In genomic region chr19:7872306-7873204, GRCh38 we compare ENCODE assay signal across 12 cellular contexts. TPM values are rescaled to one million over a fixed set of nuclear protein-coding genes. Genes with fewer than 3 reads are reported as not detected.
DNase-seq lines count a peak whose midpoint lies in the region; ATAC-seq, FAIRE-seq and TF ChIP-seq lines count a peak whose summit lies in the region.
"Had no signal": no experiment of that assay in that cellular context is flagged by ENCODE, and none has a peak within 500 bp of the region (broad histone marks: within the 10 kb centered on the region; RNA-seq: fewer than 3 reads in every experiment).

No MANE protein-coding gene starts in this region.

- no peaks in the 10 kb centered on the region for H3K9me1 ChIP-seq in keratinocyte (ENCODE audit: control insufficient read depth, extremely low read depth, insufficient read depth, low read length)

- no peaks in the 10 kb centered on the region for H3K9me3 ChIP-seq in keratinocyte (ENCODE audit: control insufficient read depth, low read depth, low read length)
- no peaks in the 10 kb centered on the region for H3K9me3 ChIP-seq in suprapubic skin
- H3K9me3 ChIP-seq in heart right ventricle, result no peaks in the 10 kb centered on the region
- H3K9me3 ChIP-seq: body of pancreas, left lung, vagina had no signal

- peak overlapping the region; percentile 32 for H3K4me2 ChIP-seq in keratinocyte (ENCODE audit: control insufficient read depth, extremely low read depth, insufficient read depth, low read depth, low read length)

- no peak for DNase-seq in activated naive CD4-positive, alpha-beta T cell treated with anti-CD3 and anti-CD28 coated beads, Interleukin-2, amount 10 ng/mL, durations not matched to agents 7 days and 5 days
- DNase-seq in activated naive CD4-positive, alpha-beta T cell treated with anti-CD3 and anti-CD28 coated beads for 36 hours, result no peak
- DNase-seq in keratinocyte (ENCODE audit: low read depth, low spot score), result no peak
- no peak for DNase-seq in suprapubic skin (ENCODE audit: low spot score in 2 of 2)
- no peak for DNase-seq in stimulated activated CD4-positive, alpha-beta T cell treated with anti-CD3 and anti-CD28 coated beads, Interleukin-2, amount 100 ng/mL, for 48 hours
- DNase-seq in brain microvascular endothelial cell, result no peak
- no peak for DNase-seq in heart right ventricle
- DNase-seq: NCI-H446 treated with DMSO at 0.1 percent for 48 hours had no signal

- H3K27me3 ChIP-seq in keratinocyte (ENCODE audit: control insufficient read depth, extremely low read depth, insufficient read depth, low read length), result peaks cover 38% of the 10 kb centered on the region
- H3K27me3 ChIP-seq in suprapubic skin, result peaks cover 38% of the 10 kb centered on the region
- H3K27me3 ChIP-seq in brain microvascular endothelial cell (replicated peaks), result peaks cover 19% of the 10 kb centered on the region
- peaks cover 6 to 68% (median 46%) of the 10 kb centered on the region in 7 donors for H3K27me3 ChIP-seq in heart right ventricle
- H3K27me3 ChIP-seq: body of pancreas, vagina had no signal

- no peak overlapping the region for H2AFZ ChIP-seq in keratinocyte (ENCODE audit: control insufficient read depth, low read length)

- WGBS in suprapubic skin, result 70% methylated on average over 15 of the region's 47 CpGs
- 48 to 51% methylated on average over 31 to 47 of the region's 47 CpGs for WGBS in heart right ventricle, 2 donors

- no peaks in the 10 kb centered on the region for H3K79me2 ChIP-seq in keratinocyte (ENCODE audit: control insufficient read depth, insufficient read depth, low read length)

- peaks cover 73% of the 10 kb centered on the region for H3K27me3 Mint-ChIP-seq in activated naive CD4-positive, alpha-beta T cell treated with anti-CD3 and anti-CD28 coated beads, Interleukin-2, amount 10 ng/mL, durations not matched to agents 7 days and 5 days
- peaks cover 27% of the 10 kb centered on the region for H3K27me3 Mint-ChIP-seq in activated naive CD4-positive, alpha-beta T cell treated with anti-CD3 and anti-CD28 coated beads for 36 hours (ENCODE audit: low read depth)
- H3K27me3 Mint-ChIP-seq in activated T-helper 17 cell treated with anti-CD3 and anti-CD28 coated beads, Interleukin-2, amount 50 U/mL, for 72 hours, result peaks cover 14% of the 10 kb centered on the region

- H3K27ac ChIP-seq in keratinocyte (ENCODE audit: control insufficient read depth, insufficient read depth, low read length), result no peak overlapping the region
- no peak overlapping the region for H3K27ac ChIP-seq in suprapubic skin
- no peak overlapping the region for H3K27ac ChIP-seq in brain microvascular endothelial cell
- H3K27ac ChIP-seq in heart right ventricle, result no peak overlapping the region
- H3K27ac ChIP-seq: vagina had no signal

- TF ChIP-seq CTCF in keratinocyte (optimal IDR thresholded peaks at IDR 0.05 in 1 of 3, IDR thresholded peaks at IDR 0.05 in 1 of 3, conservative IDR thresholded peaks at IDR 0.05 in 1 of 3; ENCODE audit: extremely low read depth in 1 of 3, insufficient read depth in 2 of 3, low read length in 3 of 3) (no peak), suprapubic skin (IDR thresholded peaks at IDR 0.05) (no peak), brain microvascular endothelial cell (IDR thresholded peaks at IDR 0.05; ENCODE audit: low read depth, low read length, missing control alignments) (no peak), heart right ventricle (IDR thresholded peaks at IDR 0.05) (no peak)

- no peak overlapping the region for H3K9ac ChIP-seq in keratinocyte (ENCODE audit: control insufficient read depth, extremely low read depth, insufficient read depth, low read length)

- peaks cover 50% of the 10 kb centered on the region for H3K4me1 Mint-ChIP-seq in activated naive CD4-positive, alpha-beta T cell treated with anti-CD3 and anti-CD28 coated beads, Interleukin-2, amount 10 ng/mL, durations not matched to agents 7 days and 5 days
- peaks cover 36% of the 10 kb centered on the region for H3K4me1 Mint-ChIP-seq in activated naive CD4-positive, alpha-beta T cell treated with anti-CD3 and anti-CD28 coated beads for 36 hours (ENCODE audit: low read depth)
- peaks cover 10% of the 10 kb centered on the region for H3K4me1 Mint-ChIP-seq in activated T-helper 17 cell treated with anti-CD3 and anti-CD28 coated beads, Interleukin-2, amount 50 U/mL, for 72 hours

- no peak overlapping the region for H3K27ac Mint-ChIP-seq in activated naive CD4-positive, alpha-beta T cell treated with anti-CD3 and anti-CD28 coated beads, Interleukin-2, amount 10 ng/mL, durations not matched to agents 7 days and 5 days
- no peak overlapping the region for H3K27ac Mint-ChIP-seq in activated naive CD4-positive, alpha-beta T cell treated with anti-CD3 and anti-CD28 coated beads for 36 hours
- no peak overlapping the region for H3K27ac Mint-ChIP-seq in activated T-helper 17 cell treated with anti-CD3 and anti-CD28 coated beads, Interleukin-2, amount 50 U/mL, for 72 hours

- H3K4me3 Mint-ChIP-seq in activated naive CD4-positive, alpha-beta T cell treated with anti-CD3 and anti-CD28 coated beads, Interleukin-2, amount 10 ng/mL, durations not matched to agents 7 days and 5 days, result peak overlapping the region; percentile 7
- no peak overlapping the region for H3K4me3 Mint-ChIP-seq in activated naive CD4-positive, alpha-beta T cell treated with anti-CD3 and anti-CD28 coated beads for 36 hours
- H3K4me3 Mint-ChIP-seq in activated T-helper 17 cell treated with anti-CD3 and anti-CD28 coated beads, Interleukin-2, amount 50 U/mL, for 72 hours, result peak overlapping the region; percentile 41

- CTCF ChIA-PET in activated naive CD4-positive, alpha-beta T cell treated with anti-CD3 and anti-CD28 coated beads, Interleukin-2, amount 10 ng/mL, durations not matched to agents 7 days and 5 days (lab: Charles Lee), result interaction anchor here (0.7 to 1.5 kb wide), 3 partner anchors 27 to 192 kb away, joined by 3 to 4 read pairs (median 3); partner anchors contain the start of gene TRAPPC5
- CTCF ChIA-PET in activated naive CD4-positive, alpha-beta T cell treated with anti-CD3 and anti-CD28 coated beads for 36 hours (lab: Charles Lee), result interaction anchor here (1.2 kb wide), 1 partner anchor 11 kb away, joined by 4 read pairs; no protein-coding TSS in a partner anchor

- no peaks in the 10 kb centered on the region for H3K9me3 Mint-ChIP-seq in activated naive CD4-positive, alpha-beta T cell treated with anti-CD3 and anti-CD28 coated beads, Interleukin-2, amount 10 ng/mL, durations not matched to agents 7 days and 5 days
- H3K9me3 Mint-ChIP-seq in activated naive CD4-positive, alpha-beta T cell treated with anti-CD3 and anti-CD28 coated beads for 36 hours, result no peaks in the 10 kb centered on the region
- no peaks in the 10 kb centered on the region for H3K9me3 Mint-ChIP-seq in activated T-helper 17 cell treated with anti-CD3 and anti-CD28 coated beads, Interleukin-2, amount 50 U/mL, for 72 hours

- peaks cover 2% of the 10 kb centered on the region for H4K20me1 ChIP-seq in keratinocyte (ENCODE audit: control insufficient read depth, extremely low read depth, insufficient read depth, low read length)

- no peak overlapping the region for H3K4me3 ChIP-seq in keratinocyte (ENCODE audit: control insufficient read depth in 2 of 3, extremely low read depth in 1 of 3, insufficient read depth in 2 of 3, low read depth in 1 of 3, low read length in 3 of 3)
- peak overlapping the region; percentile 28 for H3K4me3 ChIP-seq in suprapubic skin
- H3K4me3 ChIP-seq in brain microvascular endothelial cell (ENCODE audit: low read depth, low read length), result no peak overlapping the region
- H3K4me3 ChIP-seq in heart right ventricle, result peak overlapping the region in 3 of 10 donors; percentile 29 to 41 (median 41)
- H3K4me3 ChIP-seq: body of pancreas had no signal

- no peak for FAIRE-seq in keratinocyte (lab: Jason Lieb, UNC)

- no peak for TF ChIP-seq POLR2A in suprapubic skin (IDR thresholded peaks at IDR 0.05)

- dilution Hi-C loops in keratinocyte (cut with MboI; ENCODE audit: extremely low pct_ligation_motif_present, low sequenced_read_pairs), result no loop called here

- intact Hi-C loops in activated naive CD4-positive, alpha-beta T cell treated with anti-CD3 and anti-CD28 coated beads for 36 hours (cut with micrococcal nuclease), result loop anchor here (1.0 kb wide), 1 partner anchor 48 kb away; the partner anchor contains the start of gene SNAPC2
- intact Hi-C loops in heart right ventricle (cut with DNase I), result no loop called here

- H3K36me3 Mint-ChIP-seq in activated naive CD4-positive, alpha-beta T cell treated with anti-CD3 and anti-CD28 coated beads, Interleukin-2, amount 10 ng/mL, durations not matched to agents 7 days and 5 days, result peaks cover 2% of the 10 kb centered on the region
- no peaks in the 10 kb centered on the region for H3K36me3 Mint-ChIP-seq in activated naive CD4-positive, alpha-beta T cell treated with anti-CD3 and anti-CD28 coated beads for 36 hours (ENCODE audit: low read depth)
- no peaks in the 10 kb centered on the region for H3K36me3 Mint-ChIP-seq in activated T-helper 17 cell treated with anti-CD3 and anti-CD28 coated beads, Interleukin-2, amount 50 U/mL, for 72 hours (ENCODE audit: low read depth)

- H3K36me3 ChIP-seq in keratinocyte (ENCODE audit: control insufficient read depth in 2 of 2, extremely low read depth in 1 of 2, insufficient read depth in 2 of 2, low read length in 2 of 2), result no peaks in the 10 kb centered on the region
- H3K36me3 ChIP-seq in suprapubic skin, result no peaks in the 10 kb centered on the region
- no peaks in the 10 kb centered on the region for H3K36me3 ChIP-seq in brain microvascular endothelial cell (replicated peaks)
- no peaks in the 10 kb centered on the region for H3K36me3 ChIP-seq in heart right ventricle
- H3K36me3 ChIP-seq: left lung, vagina had no signal

- ATAC-seq in activated T-helper 17 cell treated with anti-CD3 and anti-CD28 coated beads, Interleukin-2, amount 50 U/mL, for 72 hours (replicated peaks), result no peak
- no peak for ATAC-seq in heart right ventricle

- in situ Hi-C loops in brain microvascular endothelial cell (cut with HindIII; ENCODE audit: low pct_ligation_motif_present, low sequenced_read_pairs), result no loop called here

- no peak for TF ChIP-seq EP300 in suprapubic skin (IDR thresholded peaks at IDR 0.05)

- H3K4me1 ChIP-seq in keratinocyte (ENCODE audit: control insufficient read depth, extremely low read depth, insufficient read depth, low read length) (peaks cover 17% of the 10 kb centered on the region), suprapubic skin (peaks cover 58% of the 10 kb centered on the region), heart right ventricle (peaks cover 8 to 57% (median 38%) of the 10 kb centered on the region in 9 donors)

RNA-seq across cellular contexts. Expression of gene PRR36, which starts 1.6 kb away (rescaled TPM):
- total RNA-seq in activated naive CD4-positive, alpha-beta T cell treated with anti-CD3 and anti-CD28 coated beads for 36 hours, result under 1 TPM; 0.07 to 0.12 TPM
- total RNA-seq in activated T-helper 17 cell treated with anti-CD3 and anti-CD28 coated beads, Interleukin-2, amount 50 U/mL, for 72 hours, result under 1 TPM; 0.19 to 0.21 TPM
- polyA plus RNA-seq in keratinocyte (0.05 TPM in 2 of 3 replicates, not detected in the other), heart right ventricle (under 1 TPM; 0.01 to 0.07 TPM)
- not detected for polyA plus RNA-seq in keratinocyte (2011; ENCODE audit: low read depth)
- 0.04 and 0.08 TPM in 2 replicates for polyA plus RNA-seq in keratinocyte (2011; cell fraction: cytosol; rRNA removed)
- 0.04 and 0.07 TPM in 2 replicates for polyA plus RNA-seq in keratinocyte (2011; cell fraction: nucleus; rRNA removed)
- polyA plus RNA-seq in keratinocyte (2012; ENCODE audit: low replicate concordance), result 0.08 and 0.21 TPM in 2 replicates
- not detected in 3 replicates for polyA minus RNA-seq in keratinocyte
- polyA minus RNA-seq in keratinocyte (2011; cell fraction: cytosol; rRNA and poly(A)+ RNA removed), result not detected
- polyA minus RNA-seq in keratinocyte (2011; cell fraction: nucleus; rRNA and poly(A)+ RNA removed), result not detected in 2 replicates
- total RNA-seq in suprapubic skin (1 to 10 TPM in 1 of 4 donors, under 1 TPM in 3; 0.26 to 1.1 (median 0.74) TPM), heart right ventricle (under 1 TPM in 1 of 10 donors, not detected in 9; 0.05 TPM)
- total RNA-seq: vagina had no signal

RNA-seq across cellular contexts. Expression of gene LRRC8E, which starts 15.8 kb away (rescaled TPM):
- total RNA-seq in activated naive CD4-positive, alpha-beta T cell treated with anti-CD3 and anti-CD28 coated beads for 36 hours, result not detected
- not detected for total RNA-seq in activated T-helper 17 cell treated with anti-CD3 and anti-CD28 coated beads, Interleukin-2, amount 50 U/mL, for 72 hours
- polyA plus RNA-seq in keratinocyte (11.5 to 22.2 TPM (median 13.5 TPM) in 3 replicates), heart right ventricle (1 to 10 TPM in 1 of 2 donors, under 1 TPM in 1; 0.66 to 1.2 TPM)
- polyA plus RNA-seq in keratinocyte (2011; ENCODE audit: low read depth), result 8.9 TPM
- polyA plus RNA-seq in keratinocyte (2011; cell fraction: cytosol; rRNA removed), result 6.2 and 7.4 TPM in 2 replicates
- 23.6 and 28.4 TPM in 2 replicates for polyA plus RNA-seq in keratinocyte (2011; cell fraction: nucleus; rRNA removed)
- polyA plus RNA-seq in keratinocyte (2012; ENCODE audit: low replicate concordance), result 10.5 and 20.0 TPM in 2 replicates
- 14.7 to 18.5 TPM (median 18.4 TPM) in 3 replicates for polyA minus RNA-seq in keratinocyte
- polyA minus RNA-seq in keratinocyte (2011; cell fraction: cytosol; rRNA and poly(A)+ RNA removed), result 12.5 TPM
- polyA minus RNA-seq in keratinocyte (2011; cell fraction: nucleus; rRNA and poly(A)+ RNA removed), result 25.3 and 31.3 TPM in 2 replicates
- total RNA-seq in suprapubic skin (10 to 100 TPM; 15.2 to 41.6 (median 30.9) TPM), heart right ventricle (1 to 10 TPM in 5 of 10 donors, under 1 TPM in 5; 0.33 to 3.3 (median 0.99) TPM)

RNA-seq across cellular contexts. Expression of gene MAP2K7, which starts 31.1 kb away (rescaled TPM):
- total RNA-seq in activated naive CD4-positive, alpha-beta T cell treated with anti-CD3 and anti-CD28 coated beads for 36 hours, result 10 to 100 TPM; 39.1 to 39.8 TPM
- total RNA-seq in activated T-helper 17 cell treated with anti-CD3 and anti-CD28 coated beads, Interleukin-2, amount 50 U/mL, for 72 hours, result 10 to 100 TPM; 39.0 to 46.3 TPM
- polyA plus RNA-seq in keratinocyte (8.4 to 11.7 TPM (median 10.9 TPM) in 3 replicates), heart right ventricle (10 to 100 TPM; 13.1 to 53.8 TPM)
- 15.8 TPM for polyA plus RNA-seq in keratinocyte (2011; ENCODE audit: low read depth)
- polyA plus RNA-seq in keratinocyte (2011; cell fraction: cytosol; rRNA removed), result 5.2 and 11.4 TPM in 2 replicates
- 18.9 and 22.4 TPM in 2 replicates for polyA plus RNA-seq in keratinocyte (2011; cell fraction: nucleus; rRNA removed)
- 14.5 and 18.4 TPM in 2 replicates for polyA plus RNA-seq in keratinocyte (2012; ENCODE audit: low replicate concordance)
- polyA minus RNA-seq in keratinocyte, result 7.8 to 18.9 TPM (median 8.1 TPM) in 3 replicates
- polyA minus RNA-seq in keratinocyte (2011; cell fraction: cytosol; rRNA and poly(A)+ RNA removed), result 23.4 TPM
- 11.3 and 15.2 TPM in 2 replicates for polyA minus RNA-seq in keratinocyte (2011; cell fraction: nucleus; rRNA and poly(A)+ RNA removed)
- total RNA-seq in suprapubic skin (10 to 100 TPM; 25.1 to 52.4 (median 29.3) TPM), heart right ventricle (10 to 100 TPM; 21.3 to 32.5 (median 24.6) TPM)

RNA-seq across cellular contexts. Expression of gene TGFBR3L, which starts 42.1 kb away (rescaled TPM):
- 1 to 10 TPM; 1.7 to 3.7 TPM for total RNA-seq in activated naive CD4-positive, alpha-beta T cell treated with anti-CD3 and anti-CD28 coated beads for 36 hours
- 1 to 10 TPM; 3.7 to 7.6 TPM for total RNA-seq in activated T-helper 17 cell treated with anti-CD3 and anti-CD28 coated beads, Interleukin-2, amount 50 U/mL, for 72 hours
- polyA plus RNA-seq in keratinocyte (0.28 to 0.72 TPM (median 0.68 TPM) in 3 replicates), heart right ventricle (1 to 10 TPM; 1.9 to 2.3 TPM)
- polyA plus RNA-seq in keratinocyte (2011; ENCODE audit: low read depth), result 6.7 TPM
- polyA plus RNA-seq in keratinocyte (2011; cell fraction: cytosol; rRNA removed), result 0.29 and 1.6 TPM in 2 replicates
- 0.34 and 1.3 TPM in 2 replicates for polyA plus RNA-seq in keratinocyte (2011; cell fraction: nucleus; rRNA removed)
- polyA plus RNA-seq in keratinocyte (2012; ENCODE audit: low replicate concordance), result 1.8 and 10.1 TPM in 2 replicates
- polyA minus RNA-seq in keratinocyte, result not detected in 3 replicates
- not detected for polyA minus RNA-seq in keratinocyte (2011; cell fraction: cytosol; rRNA and poly(A)+ RNA removed)
- polyA minus RNA-seq in keratinocyte (2011; cell fraction: nucleus; rRNA and poly(A)+ RNA removed), result 1.5 TPM in 1 of 2 replicates, not detected in the other
- total RNA-seq in suprapubic skin (not detected), heart right ventricle (10 to 100 TPM in 2 of 10 donors, 1 to 10 TPM in 8; 1.1 to 11.6 (median 4.7) TPM)

RNA-seq across cellular contexts. Expression of gene EVI5L, which starts 42.5 kb away (rescaled TPM):
- 1 to 10 TPM; 5.2 TPM for total RNA-seq in activated naive CD4-positive, alpha-beta T cell treated with anti-CD3 and anti-CD28 coated beads for 36 hours
- 1 to 10 TPM; 3.6 to 4.5 TPM for total RNA-seq in activated T-helper 17 cell treated with anti-CD3 and anti-CD28 coated beads, Interleukin-2, amount 50 U/mL, for 72 hours
- polyA plus RNA-seq in keratinocyte (7.5 to 14.8 TPM (median 8.5 TPM) in 3 replicates), heart right ventricle (10 to 100 TPM; 12.9 to 21.0 TPM)
- polyA plus RNA-seq in keratinocyte (2011; ENCODE audit: low read depth), result 7.9 TPM
- 13.9 and 14.5 TPM in 2 replicates for polyA plus RNA-seq in keratinocyte (2011; cell fraction: cytosol; rRNA removed)
- 18.2 and 28.8 TPM in 2 replicates for polyA plus RNA-seq in keratinocyte (2011; cell fraction: nucleus; rRNA removed)
- 13.3 and 15.3 TPM in 2 replicates for polyA plus RNA-seq in keratinocyte (2012; ENCODE audit: low replicate concordance)
- 21.3 to 84.7 TPM (median 38.6 TPM) in 3 replicates for polyA minus RNA-seq in keratinocyte
- polyA minus RNA-seq in keratinocyte (2011; cell fraction: cytosol; rRNA and poly(A)+ RNA removed), result 23.8 TPM
- 9.5 and 11.1 TPM in 2 replicates for polyA minus RNA-seq in keratinocyte (2011; cell fraction: nucleus; rRNA and poly(A)+ RNA removed)
- total RNA-seq in suprapubic skin (10 to 100 TPM; 17.2 to 29.4 (median 25.6) TPM), heart right ventricle (10 to 100 TPM; 16.8 to 26.3 (median 20.3) TPM)
